In genomic region chrX:134237363-134237702, GRCh38 we compare ENCODE assay signal across 1 cellular context.
TF ChIP-seq lines count a peak whose summit lies in the region.

No MANE protein-coding gene starts in this region.

TF ChIP-seq in WTC11, 78 proteins besides CTCF, POLR2A, EP300 and RAD21 (continued from another document):
- TF ChIP-seq MYBL2 (CRISPR knock-in tag; IDR thresholded peaks at IDR 0.05) (no peak), AFF4 (CRISPR knock-in tag; IDR thresholded peaks at IDR 0.05; ENCODE audit: borderline replicate concordance) (no peak), FOXK1 (CRISPR knock-in tag; IDR thresholded peaks at IDR 0.05) (no peak), ZNF232 (CRISPR knock-in tag; IDR thresholded peaks at IDR 0.05) (no peak), GABPB1 (CRISPR knock-in tag; IDR thresholded peaks at IDR 0.05) (no peak), SMAD3 (CRISPR knock-in tag; IDR thresholded peaks at IDR 0.05; ENCODE audit: borderline replicate concordance) (no peak)
- TF ChIP-seq, protein P1, sequence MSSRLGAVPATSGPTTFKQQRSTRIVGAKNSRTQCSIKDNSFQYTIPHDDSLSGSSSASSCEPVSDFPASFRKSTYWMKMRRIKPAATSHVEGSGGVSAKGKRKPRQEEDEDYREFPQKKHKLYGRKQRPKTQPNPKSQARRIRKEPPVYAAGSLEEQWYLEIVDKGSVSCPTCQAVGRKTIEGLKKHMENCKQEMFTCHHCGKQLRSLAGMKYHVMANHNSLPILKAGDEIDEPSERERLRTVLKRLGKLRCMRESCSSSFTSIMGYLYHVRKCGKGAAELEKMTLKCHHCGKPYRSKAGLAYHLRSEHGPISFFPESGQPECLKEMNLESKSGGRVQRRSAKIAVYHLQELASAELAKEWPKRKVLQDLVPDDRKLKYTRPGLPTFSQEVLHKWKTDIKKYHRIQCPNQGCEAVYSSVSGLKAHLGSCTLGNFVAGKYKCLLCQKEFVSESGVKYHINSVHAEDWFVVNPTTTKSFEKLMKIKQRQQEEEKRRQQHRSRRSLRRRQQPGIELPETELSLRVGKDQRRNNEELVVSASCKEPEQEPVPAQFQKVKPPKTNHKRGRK (CRISPR knock-in tag; IDR thresholded peaks at IDR 0.05; ENCODE audit: borderline replicate concordance): no peak
